10 cellular contexts compared by ENCODE assay signal in the genomic region with DNA sequence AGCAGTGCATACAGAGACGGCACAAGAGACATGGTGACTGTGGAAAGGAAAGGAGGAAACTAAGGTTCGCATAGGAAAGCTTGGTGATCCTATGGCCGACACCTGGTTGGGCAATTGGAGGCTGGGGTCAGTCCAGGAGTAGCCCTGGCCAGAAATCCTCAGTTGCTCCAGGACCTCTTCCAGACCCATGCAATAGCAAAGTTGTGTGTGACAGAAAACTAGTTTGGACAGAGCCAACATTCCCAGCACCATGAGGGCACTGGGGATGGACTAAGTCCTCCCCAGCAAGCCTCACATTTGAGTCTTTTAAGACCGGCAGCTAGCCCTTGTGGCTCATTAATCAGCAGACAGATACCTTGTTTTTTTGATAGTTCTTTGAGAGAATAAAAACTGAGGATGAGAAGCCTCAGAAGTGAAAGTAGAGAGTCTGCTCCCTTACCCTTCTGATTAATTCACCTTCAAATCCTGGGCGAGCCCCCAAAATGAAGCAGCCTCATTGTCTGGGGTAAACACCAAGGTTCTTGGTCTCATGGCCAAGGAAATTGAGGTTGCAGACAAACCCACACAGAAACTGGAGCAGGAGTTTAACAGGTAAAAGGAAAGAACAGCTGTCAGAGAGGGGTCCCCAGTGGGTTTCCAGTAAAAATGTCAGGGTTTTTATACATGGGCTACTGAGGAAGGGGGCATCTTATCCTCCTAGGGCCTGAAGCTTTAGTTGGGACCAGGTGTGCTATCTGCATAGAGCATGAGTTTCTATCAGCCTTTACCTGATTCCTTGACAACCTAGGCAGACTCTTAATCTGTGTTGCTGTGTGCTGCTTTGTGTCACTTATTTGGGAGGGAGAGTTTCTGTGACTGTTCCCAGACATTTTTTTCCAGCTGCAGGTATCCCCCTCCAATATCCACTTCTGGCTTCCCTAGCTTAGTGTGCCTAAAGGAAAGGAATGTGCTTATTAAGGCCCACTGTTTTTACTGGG. TPM values are rescaled to one million over a fixed set of nuclear protein-coding genes. Genes with fewer than 3 reads are reported as not detected.
A peak's percentile ranks its signal among the peaks of the same experiment; 100 is the strongest.
DNase-seq lines count a peak whose midpoint lies in the region; ATAC-seq and TF ChIP-seq lines count a peak whose summit lies in the region.
"Had no signal": no experiment of that assay in that cellular context is flagged by ENCODE, and none has a peak within 500 bp of the region (broad histone marks: within the 10 kb centered on the region; RNA-seq: fewer than 3 reads in every experiment).

No MANE protein-coding gene starts in this region.

- no peaks in the 10 kb centered on the region for H3K9me2 ChIP-seq in DOHH2 (replicated peaks; ENCODE audit: control insufficient read depth, low read length)

- H3K9me3 Mint-ChIP-seq in activated T-helper 2 cell treated with anti-CD3 and anti-CD28 coated beads, Interferon-gamma antibody, Interleukin-2, Interleukin-4, amounts not matched to agents 10 μg/mL and 5 μg/mL and 100 μg/mL, durations not matched to agents 14 hours and 24 hours and 36 hours = peaks cover 74% of the 10 kb centered on the region
- H3K9me3 Mint-ChIP-seq in naive thymus-derived CD8-positive, alpha-beta T cell = peaks cover 0 to 75% (median 32%) of the 10 kb centered on the region in 9 donors

- peaks cover 15% of the 10 kb centered on the region for H3K4me1 ChIP-seq in DOHH2 (ENCODE audit: control insufficient read depth, low read length)
- H3K4me1 ChIP-seq: psoas muscle had no signal

- H3K36me3 Mint-ChIP-seq in activated T-helper 2 cell treated with anti-CD3 and anti-CD28 coated beads, Interferon-gamma antibody, Interleukin-2, Interleukin-4, amounts not matched to agents 10 μg/mL and 5 μg/mL and 100 μg/mL, durations not matched to agents 14 hours and 24 hours and 36 hours (ENCODE audit: low read depth) = peaks cover 79% of the 10 kb centered on the region
- H3K36me3 Mint-ChIP-seq in naive thymus-derived CD8-positive, alpha-beta T cell = peaks cover 50 to 78% (median 70%) of the 10 kb centered on the region in 3 donors

- DNase-seq in NCI-H69 (lab: John Stamatoyannopoulos, UW) (peak; percentile 52), GM10248 (ENCODE audit: extremely low spot score) (no peak), midbrain (lab: John Stamatoyannopoulos, UW) (no peak)
- peak; percentile 36 for DNase-seq in activated T-helper 2 cell treated with anti-CD3 and anti-CD28 coated beads, Interferon-gamma antibody, Interleukin-2, Interleukin-4, amounts not matched to agents 10 μg/mL and 5 μg/mL and 100 μg/mL, durations not matched to agents 14 hours and 24 hours and 36 hours (ENCODE audit: low spot score)
- DNase-seq in naive thymus-derived CD8-positive, alpha-beta T cell = peak in 4 of 10 donors; percentile 16 to 73 (median 38)
- DNase-seq: cortex of kidney had no signal

- no peak for TF ChIP-seq CTCF in DOHH2 (IDR thresholded peaks at IDR 0.05; ENCODE audit: low read depth, low read length, poor library complexity, severe bottlenecking)
- no peak for TF ChIP-seq CTCF in GM10248 (IDR thresholded peaks at IDR 0.05; ENCODE audit: control extremely low read depth, extremely low read depth, low read depth, missing control alignments)

- no peak overlapping the region for H3K4me3 ChIP-seq in DOHH2 (ENCODE audit: low read length)
- H3K4me3 ChIP-seq: psoas muscle had no signal

- H3K79me2 ChIP-seq in DOHH2 (ENCODE audit: control insufficient read depth, low read length) = no peaks in the 10 kb centered on the region

- H3K27me3 Mint-ChIP-seq in activated T-helper 2 cell treated with anti-CD3 and anti-CD28 coated beads, Interferon-gamma antibody, Interleukin-2, Interleukin-4, amounts not matched to agents 10 μg/mL and 5 μg/mL and 100 μg/mL, durations not matched to agents 14 hours and 24 hours and 36 hours (ENCODE audit: low read depth) = no peaks in the 10 kb centered on the region
- no peaks in the 10 kb centered on the region for H3K27me3 Mint-ChIP-seq in naive thymus-derived CD8-positive, alpha-beta T cell

- H3K27ac Mint-ChIP-seq in activated T-helper 2 cell treated with anti-CD3 and anti-CD28 coated beads, Interferon-gamma antibody, Interleukin-2, Interleukin-4, amounts not matched to agents 10 μg/mL and 5 μg/mL and 100 μg/mL, durations not matched to agents 14 hours and 24 hours and 36 hours = peak overlapping the region; percentile 51
- peak overlapping the region; percentile 69 to 91 (median 84) for H3K27ac Mint-ChIP-seq in naive thymus-derived CD8-positive, alpha-beta T cell

- H3K9me3 ChIP-seq in DOHH2 (ENCODE audit: control insufficient read depth, insufficient read depth, low read length) = peaks cover 39% of the 10 kb centered on the region

- POLR2A ChIA-PET in naive thymus-derived CD8-positive, alpha-beta T cell (lab: Charles Lee) = interaction anchor here (0.9 to 1.6 kb wide), 10 partner anchors 12 to 91 kb away, joined by 3 to 7 read pairs (median 4); partner anchors contain the start of gene STK17B
- POLR2A ChIA-PET in GM10248 (lab: Yijun Ruan, JAX) = no interaction called here

- peaks cover 56% of the 10 kb centered on the region for H3F3A ChIP-seq in DOHH2 (ENCODE audit: control insufficient read depth, insufficient read depth)

- no peaks in the 10 kb centered on the region for H3K27me3 ChIP-seq in DOHH2 (ENCODE audit: control insufficient read depth, low read length)

- no peaks in the 10 kb centered on the region for H4K20me1 ChIP-seq in DOHH2 (ENCODE audit: control insufficient read depth, insufficient read depth, low read depth, low read length)

- CTCF ChIA-PET in GM10248 (lab: Yijun Ruan, JAX) = interaction anchor here (0.8 to 1.6 kb wide), 4 partner anchors 9 to 55 kb away, joined by 3 to 4 read pairs (median 4); no protein-coding TSS in a partner anchor

- peak overlapping the region; percentile 20; the same call in 1 of the 2 replicates for H3K4me2 ChIP-seq in DOHH2 (ENCODE audit: low read length)

- ATAC-seq in naive thymus-derived CD8-positive, alpha-beta T cell = peak; percentile 26 to 34
- ATAC-seq in HG03108 (IDR thresholded peaks at IDR 0.05; ENCODE audit: unreplicated experiment) (no peak), HG02678 (IDR thresholded peaks at IDR 0.05; ENCODE audit: unreplicated experiment) (no peak)
- ATAC-seq: psoas muscle had no signal

- intact Hi-C loops in activated T-helper 2 cell treated with anti-CD3 and anti-CD28 coated beads, Interferon-gamma antibody, Interleukin-2, Interleukin-4, amounts not matched to agents 10 μg/mL and 5 μg/mL and 100 μg/mL, durations not matched to agents 14 hours and 24 hours and 36 hours (cut with micrococcal nuclease) = loop anchor here (1.0 to 5.0 kb wide), 4 partner anchors 55 to 321 kb away; no protein-coding TSS in a partner anchor

- peak overlapping the region; percentile 35 for H3K27ac ChIP-seq in DOHH2 (ENCODE audit: low read depth, low read length)
- H3K27ac ChIP-seq: psoas muscle had no signal

- H3K4me3 Mint-ChIP-seq in activated T-helper 2 cell treated with anti-CD3 and anti-CD28 coated beads, Interferon-gamma antibody, Interleukin-2, Interleukin-4, amounts not matched to agents 10 μg/mL and 5 μg/mL and 100 μg/mL, durations not matched to agents 14 hours and 24 hours and 36 hours (ENCODE audit: low read depth) = no peak overlapping the region
- H3K4me3 Mint-ChIP-seq in naive thymus-derived CD8-positive, alpha-beta T cell = peak overlapping the region in 6 of 10 donors; percentile 6 to 50 (median 16)

- peaks cover 55% of the 10 kb centered on the region for H3K36me3 ChIP-seq in DOHH2 (ENCODE audit: control insufficient read depth, low read length)

- peaks cover 7% of the 10 kb centered on the region for H3K4me1 Mint-ChIP-seq in activated T-helper 2 cell treated with anti-CD3 and anti-CD28 coated beads, Interferon-gamma antibody, Interleukin-2, Interleukin-4, amounts not matched to agents 10 μg/mL and 5 μg/mL and 100 μg/mL, durations not matched to agents 14 hours and 24 hours and 36 hours (ENCODE audit: low read depth)
- peaks cover 5 to 28% (median 21%) of the 10 kb centered on the region in 4 donors for H3K4me1 Mint-ChIP-seq in naive thymus-derived CD8-positive, alpha-beta T cell

RNA-seq across cellular contexts. Expression of gene STK17B, which starts 39.1 kb away (rescaled TPM):
- 176 and 178 TPM in 2 replicates for total RNA-seq in activated T-helper 2 cell treated with anti-CD3 and anti-CD28 coated beads, Interferon-gamma antibody, Interleukin-2, Interleukin-4, amounts not matched to agents 10 μg/mL and 5 μg/mL and 100 μg/mL, durations not matched to agents 14 hours and 24 hours and 36 hours
- 100 to 1,000 TPM; 312 to 331 TPM for total RNA-seq in naive thymus-derived CD8-positive, alpha-beta T cell
- polyA plus RNA-seq in naive thymus-derived CD8-positive, alpha-beta T cell = 10 to 100 TPM; 73.5 to 98.3 (median 91.9) TPM

Comparison
In these comparisons a context has a peak if more than half of its experiments do, and no peak if none do; other contexts are left out.
1. DNase-seq: peak in NCI-H69 (single experiment) and activated T-helper 2 cell treated with anti-CD3 and anti-CD28 coated beads, Interferon-gamma antibody, Interleukin-2, Interleukin-4, amounts not matched to agents 10 μg/mL and 5 μg/mL and 100 μg/mL, durations not matched to agents 14 hours and 24 hours and 36 hours (single experiment); none in GM10248 (single experiment) and midbrain (single experiment).
2. ATAC-seq: peak in naive thymus-derived CD8-positive, alpha-beta T cell (2 of 2); none in HG03108 (single experiment) and HG02678 (single experiment).